In the genomic region with DNA sequence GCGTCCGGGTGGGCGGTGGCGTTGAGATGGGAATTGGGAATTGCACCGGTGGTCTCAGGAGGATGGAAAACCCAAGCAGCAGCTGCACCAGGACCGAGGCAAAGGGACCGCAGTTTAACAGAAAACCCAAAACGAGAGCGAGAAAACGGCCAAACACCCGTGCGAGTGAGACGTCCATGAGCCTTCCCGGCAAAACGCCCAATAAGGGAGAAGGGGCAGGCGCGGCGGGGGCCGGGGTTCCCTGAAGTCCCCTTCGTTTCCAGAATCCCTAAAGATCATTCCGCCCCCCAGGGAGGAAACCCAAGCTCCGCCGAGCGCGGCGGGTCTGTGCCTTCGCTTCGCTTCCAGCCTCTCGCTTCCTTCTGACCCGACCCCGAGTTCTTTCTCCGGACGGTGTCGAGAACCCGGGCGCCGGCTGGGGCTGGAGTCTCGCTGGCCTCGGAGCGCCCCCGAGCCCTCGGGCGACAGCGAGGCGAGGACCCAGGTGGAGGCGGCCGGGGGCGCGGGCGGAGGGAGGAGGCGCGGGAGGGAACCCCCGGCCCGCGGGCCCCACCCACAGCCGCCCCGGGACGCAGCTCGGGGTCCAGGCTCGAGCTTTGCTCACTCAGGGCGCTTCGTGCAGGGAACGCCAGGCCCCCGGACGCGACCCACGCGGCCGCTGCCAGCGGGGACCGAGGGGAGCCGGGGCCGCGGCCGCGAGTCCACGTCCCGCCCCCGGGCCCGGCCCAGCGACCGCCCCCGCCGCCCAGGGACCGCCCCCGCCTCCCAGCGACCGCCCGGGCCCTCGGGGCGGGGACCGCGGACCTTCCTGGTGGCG, we compare ENCODE assay signal across 8 cellular contexts. TPM values are rescaled to one million over a fixed set of nuclear protein-coding genes. Genes with fewer than 3 reads are reported as not detected.
DNase-seq lines count a peak whose midpoint lies in the region; ATAC-seq and TF ChIP-seq lines count a peak whose summit lies in the region.

A gene (plus strand): TSS at position 799 of the 817 bp plus-strand sequence. CDS start 691 bp downstream, outside the sequence.

- H3K4me2 ChIP-seq in smooth muscle cell, result peak within 1 kb of the TSS; percentile 98

- peaks cover 23% of the 10 kb centered on the region for H3K4me1 Mint-ChIP-seq in T-helper 1 cell treated with Interleukin-12 subunit alpha and Interleukin-12 subunit beta and Interleukin-4 antibody, amounts not matched to agents 30 μg/mL and 1 μg/mL, for 36 hours (ENCODE audit: low read depth)

- in situ Hi-C loops in GM13977 (cut with MboI; ENCODE audit: low pct_unique_long_range_greater_than_20kb, low sequenced_read_pairs, unreplicated experiment) (no loop called here), brain microvascular endothelial cell (cut with HindIII; ENCODE audit: low pct_ligation_motif_present, low sequenced_read_pairs) (no loop called here)

- peak within 1 kb of the TSS; percentile 97 for H3K27ac Mint-ChIP-seq in T-helper 1 cell treated with Interleukin-12 subunit alpha and Interleukin-12 subunit beta and Interleukin-4 antibody, amounts not matched to agents 30 μg/mL and 1 μg/mL, for 36 hours

- H3K36me3 ChIP-seq in brain microvascular endothelial cell (replicated peaks), result no peaks in the 10 kb centered on the region
- H3K36me3 ChIP-seq in smooth muscle cell (ENCODE audit: low read depth), result no peaks in the 10 kb centered on the region

- H3K27ac ChIP-seq in brain microvascular endothelial cell (no peak within 1 kb of the TSS), smooth muscle cell (ENCODE audit: low read depth) (no peak within 1 kb of the TSS)

- H3K27me3 ChIP-seq in brain microvascular endothelial cell (replicated peaks) (peaks cover 4% of the 10 kb centered on the region), smooth muscle cell (ENCODE audit: low read depth) (no peaks in the 10 kb centered on the region)

- ATAC-seq in HG02973 (IDR thresholded peaks at IDR 0.05; ENCODE audit: unreplicated experiment), result no peak

- no peaks in the 10 kb centered on the region for H3F3A ChIP-seq in smooth muscle cell (ENCODE audit: low read depth)

- TF ChIP-seq CTCF in GM13977 (IDR thresholded peaks at IDR 0.05; ENCODE audit: extremely low read depth, insufficient read depth, missing control alignments), result no peak
- TF ChIP-seq CTCF in brain microvascular endothelial cell (IDR thresholded peaks at IDR 0.05; ENCODE audit: low read depth, low read length, missing control alignments), result no peak
- TF ChIP-seq CTCF in smooth muscle cell (IDR thresholded peaks at IDR 0.05; ENCODE audit: borderline replicate concordance, insufficient read depth, poor library complexity, severe bottlenecking), result no peak

- peak within 1 kb of the TSS; percentile 50 for H3K4me3 ChIP-seq in brain microvascular endothelial cell (ENCODE audit: low read depth, low read length)
- peak within 1 kb of the TSS; percentile 85 for H3K4me3 ChIP-seq in smooth muscle cell

- no peaks in the 10 kb centered on the region for H3K79me2 ChIP-seq in smooth muscle cell (ENCODE audit: low read depth)

- H3K36me3 Mint-ChIP-seq in T-helper 1 cell treated with Interleukin-12 subunit alpha and Interleukin-12 subunit beta and Interleukin-4 antibody, amounts not matched to agents 30 μg/mL and 1 μg/mL, for 36 hours (ENCODE audit: low read depth), result peaks cover 18% of the 10 kb centered on the region

- H3K4me1 ChIP-seq in smooth muscle cell (ENCODE audit: low read depth), result peaks cover 10% of the 10 kb centered on the region

- peak within 1 kb of the TSS; percentile 56 for H2AFZ ChIP-seq in smooth muscle cell (ENCODE audit: low read depth)

- H3K27me3 Mint-ChIP-seq in T-helper 1 cell treated with Interleukin-12 subunit alpha and Interleukin-12 subunit beta and Interleukin-4 antibody, amounts not matched to agents 30 μg/mL and 1 μg/mL, for 36 hours (ENCODE audit: low read depth), result peaks cover 9% of the 10 kb centered on the region

- 1% methylated on average over 29 of the region's 94 CpGs for WGBS in smooth muscle cell (ENCODE audit: low lambda C conversion rate)

- no peaks in the 10 kb centered on the region for H3K9me3 Mint-ChIP-seq in T-helper 1 cell treated with Interleukin-12 subunit alpha and Interleukin-12 subunit beta and Interleukin-4 antibody, amounts not matched to agents 30 μg/mL and 1 μg/mL, for 36 hours

- DNase-seq in 8988T, result peak; percentile 100
- peak; percentile 95 for DNase-seq in GM13977 (ENCODE audit: low spot score)
- peak; percentile 56 for DNase-seq in HK-2 (ENCODE audit: unreplicated experiment)
- no peak for DNase-seq in brain microvascular endothelial cell
- DNase-seq in iPS-NIHi11 (ENCODE audit: low spot score), result peak; percentile 95
- no peak for DNase-seq in smooth muscle cell (lab: John Stamatoyannopoulos, UW; ENCODE audit: unreplicated experiment)

- peak within 1 kb of the TSS; percentile 98 for H3K4me3 Mint-ChIP-seq in T-helper 1 cell treated with Interleukin-12 subunit alpha and Interleukin-12 subunit beta and Interleukin-4 antibody, amounts not matched to agents 30 μg/mL and 1 μg/mL, for 36 hours

- no peaks in the 10 kb centered on the region for H3K9me3 ChIP-seq in smooth muscle cell (replicated peaks; ENCODE audit: low read depth)

- H4K20me1 ChIP-seq in smooth muscle cell (ENCODE audit: low read depth), result no peaks in the 10 kb centered on the region

- H3K9ac ChIP-seq in smooth muscle cell (ENCODE audit: low read depth), result peak within 1 kb of the TSS; percentile 66

RNA-seq across cellular contexts. Expression of the gene that starts here (rescaled TPM):
- 8.6 and 18.2 TPM in 2 replicates for total RNA-seq in smooth muscle cell
- 16.6 and 24.3 TPM in 2 replicates for polyA plus RNA-seq in smooth muscle cell

Comparison
In these comparisons a context has a peak if more than half of its experiments do, and no peak if none do; other contexts are left out.
1. DNase-seq: peak in 8988T (single experiment), GM13977 (single experiment), HK-2 (single experiment) and iPS-NIHi11 (single experiment); none in brain microvascular endothelial cell (single experiment) and smooth muscle cell (single experiment).